ENCODE assay signal across 1 cellular context in genomic region chr15:65610871-65611718, GRCh38.
TF ChIP-seq lines count a peak whose summit lies in the region.

Gene INTS14 (minus strand): TSS chr15:65611131. CDS start chr15:65607380, 3,751 bp downstream.

TF ChIP-seq in K562, 482 proteins besides CTCF, POLR2A, EP300 and RAD21 (continued from another document and continues in another):
- TF ChIP-seq ZNF592 (IDR thresholded peaks at IDR 0.05) = peak; percentile 56; the same call in 1 of the 2 replicates
- TF ChIP-seq NR4A1 (CRISPR knock-in tag; IDR thresholded peaks at IDR 0.05) = no peak
- peak; percentile 71; the same call in 1 of the 2 replicates for TF ChIP-seq NR4A1 (tag; IDR thresholded peaks at IDR 0.05)
- peak; percentile 74 to 97; a peak in 3 of 4 replicates for TF ChIP-seq UBTF (IDR thresholded peaks at IDR 0.05; ENCODE audit: borderline replicate concordance in 1 of 2, low read depth in 2 of 2, low read length in 2 of 2)
- no peak for TF ChIP-seq ZNF133 (CRISPR knock-in tag; IDR thresholded peaks at IDR 0.05)
- TF ChIP-seq HDAC3 (IDR thresholded peaks at IDR 0.05; ENCODE audit: borderline replicate concordance, partially characterized antibody) = peak; percentile 62
- TF ChIP-seq ZNF24 (IDR thresholded peaks at IDR 0.05) = peak; percentile 64; the same call in 1 of the 2 replicates
- peak; percentile 6; the same call in 1 of the 2 replicates for TF ChIP-seq STAT5A (IDR thresholded peaks at IDR 0.05; ENCODE audit: borderline replicate concordance, low read length)
- peak; percentile 0; the same call in 1 of the 2 replicates for TF ChIP-seq ZNF395 (CRISPR knock-in tag; IDR thresholded peaks at IDR 0.05)
- no peak for TF ChIP-seq ZNF79 (CRISPR knock-in tag; IDR thresholded peaks at IDR 0.05; ENCODE audit: low read depth)
- TF ChIP-seq RFX1 (IDR thresholded peaks at IDR 0.05) = no peak
- TF ChIP-seq, protein P1, sequence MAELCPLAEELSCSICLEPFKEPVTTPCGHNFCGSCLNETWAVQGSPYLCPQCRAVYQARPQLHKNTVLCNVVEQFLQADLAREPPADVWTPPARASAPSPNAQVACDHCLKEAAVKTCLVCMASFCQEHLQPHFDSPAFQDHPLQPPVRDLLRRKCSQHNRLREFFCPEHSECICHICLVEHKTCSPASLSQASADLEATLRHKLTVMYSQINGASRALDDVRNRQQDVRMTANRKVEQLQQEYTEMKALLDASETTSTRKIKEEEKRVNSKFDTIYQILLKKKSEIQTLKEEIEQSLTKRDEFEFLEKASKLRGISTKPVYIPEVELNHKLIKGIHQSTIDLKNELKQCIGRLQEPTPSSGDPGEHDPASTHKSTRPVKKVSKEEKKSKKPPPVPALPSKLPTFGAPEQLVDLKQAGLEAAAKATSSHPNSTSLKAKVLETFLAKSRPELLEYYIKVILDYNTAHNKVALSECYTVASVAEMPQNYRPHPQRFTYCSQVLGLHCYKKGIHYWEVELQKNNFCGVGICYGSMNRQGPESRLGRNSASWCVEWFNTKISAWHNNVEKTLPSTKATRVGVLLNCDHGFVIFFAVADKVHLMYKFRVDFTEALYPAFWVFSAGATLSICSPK (IDR thresholded peaks at IDR 0.05; ENCODE audit: borderline replicate concordance) = peak; percentile 96; the same call in 1 of the 2 replicates
- TF ChIP-seq ZNF583 (CRISPR knock-in tag; IDR thresholded peaks at IDR 0.05) = no peak
- no peak for TF ChIP-seq ETS2 (tag; IDR thresholded peaks at IDR 0.05; ENCODE audit: borderline replicate concordance, poor library complexity, severe bottlenecking)
- TF ChIP-seq MAFK (IDR thresholded peaks at IDR 0.05; ENCODE audit: low read length) = peak; percentile 6; the same call in 1 of the 2 replicates
- no peak for TF ChIP-seq PRPF4 (IDR thresholded peaks at IDR 0.05; ENCODE audit: insufficient read depth, low read depth, low read length, poor library complexity, severe bottlenecking)
- no peak for TF ChIP-seq IRF9 (tag; IDR thresholded peaks at IDR 0.05)
- no peak for TF ChIP-seq ARID2 (IDR thresholded peaks at IDR 0.05)
- TF ChIP-seq, protein P2, sequence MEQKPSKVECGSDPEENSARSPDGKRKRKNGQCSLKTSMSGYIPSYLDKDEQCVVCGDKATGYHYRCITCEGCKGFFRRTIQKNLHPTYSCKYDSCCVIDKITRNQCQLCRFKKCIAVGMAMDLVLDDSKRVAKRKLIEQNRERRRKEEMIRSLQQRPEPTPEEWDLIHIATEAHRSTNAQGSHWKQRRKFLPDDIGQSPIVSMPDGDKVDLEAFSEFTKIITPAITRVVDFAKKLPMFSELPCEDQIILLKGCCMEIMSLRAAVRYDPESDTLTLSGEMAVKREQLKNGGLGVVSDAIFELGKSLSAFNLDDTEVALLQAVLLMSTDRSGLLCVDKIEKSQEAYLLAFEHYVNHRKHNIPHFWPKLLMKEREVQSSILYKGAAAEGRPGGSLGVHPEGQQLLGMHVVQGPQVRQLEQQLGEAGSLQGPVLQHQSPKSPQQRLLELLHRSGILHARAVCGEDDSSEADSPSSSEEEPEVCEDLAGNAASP (IDR thresholded peaks at IDR 0.05) = no peak
- no peak for TF ChIP-seq DLX4 (CRISPR knock-in tag; IDR thresholded peaks at IDR 0.05)
- TF ChIP-seq FOSL1 (tag; conservative IDR thresholded peaks at IDR 0.05) = peak; percentile 50; the same call in 1 of the 2 replicates
- TF ChIP-seq, protein P3, sequence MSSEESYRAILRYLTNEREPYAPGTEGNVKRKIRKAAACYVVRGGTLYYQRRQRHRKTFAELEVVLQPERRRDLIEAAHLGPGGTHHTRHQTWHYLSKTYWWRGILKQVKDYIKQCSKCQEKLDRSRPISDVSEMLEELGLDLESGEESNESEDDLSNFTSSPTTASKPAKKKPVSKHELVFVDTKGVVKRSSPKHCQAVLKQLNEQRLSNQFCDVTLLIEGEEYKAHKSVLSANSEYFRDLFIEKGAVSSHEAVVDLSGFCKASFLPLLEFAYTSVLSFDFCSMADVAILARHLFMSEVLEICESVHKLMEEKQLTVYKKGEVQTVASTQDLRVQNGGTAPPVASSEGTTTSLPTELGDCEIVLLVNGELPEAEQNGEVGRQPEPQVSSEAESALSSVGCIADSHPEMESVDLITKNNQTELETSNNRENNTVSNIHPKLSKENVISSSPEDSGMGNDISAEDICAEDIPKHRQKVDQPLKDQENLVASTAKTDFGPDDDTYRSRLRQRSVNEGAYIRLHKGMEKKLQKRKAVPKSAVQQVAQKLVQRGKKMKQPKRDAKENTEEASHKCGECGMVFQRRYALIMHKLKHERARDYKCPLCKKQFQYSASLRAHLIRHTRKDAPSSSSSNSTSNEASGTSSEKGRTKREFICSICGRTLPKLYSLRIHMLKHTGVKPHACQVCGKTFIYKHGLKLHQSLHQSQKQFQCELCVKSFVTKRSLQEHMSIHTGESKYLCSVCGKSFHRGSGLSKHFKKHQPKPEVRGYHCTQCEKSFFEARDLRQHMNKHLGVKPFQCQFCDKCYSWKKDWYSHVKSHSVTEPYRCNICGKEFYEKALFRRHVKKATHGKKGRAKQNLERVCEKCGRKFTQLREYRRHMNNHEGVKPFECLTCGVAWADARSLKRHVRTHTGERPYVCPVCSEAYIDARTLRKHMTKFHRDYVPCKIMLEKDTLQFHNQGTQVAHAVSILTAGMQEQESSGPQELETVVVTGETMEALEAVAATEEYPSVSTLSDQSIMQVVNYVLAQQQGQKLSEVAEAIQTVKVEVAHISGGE (CRISPR knock-in tag; IDR thresholded peaks at IDR 0.05) = peak; percentile 96 to 100 (median 99)
- TF ChIP-seq RB1 (IDR thresholded peaks at IDR 0.05; ENCODE audit: low read depth) = peak; percentile 99
- TF ChIP-seq ID3 (CRISPR knock-in tag; IDR thresholded peaks at IDR 0.05) = no peak
- TF ChIP-seq ID3 (tag; IDR thresholded peaks at IDR 0.05) = peak; percentile 90
- no peak for TF ChIP-seq RNF219 (CRISPR knock-in tag; IDR thresholded peaks at IDR 0.05)
- no peak for TF ChIP-seq NCOA6 (IDR thresholded peaks at IDR 0.05)
- peak; percentile 15; the same call in 1 of the 2 replicates for TF ChIP-seq HES1 (IDR thresholded peaks at IDR 0.05; ENCODE audit: low read depth)
- peak; percentile 31; the same call in 1 of the 2 replicates for TF ChIP-seq ILF3 (IDR thresholded peaks at IDR 0.05; ENCODE audit: borderline replicate concordance)
- TF ChIP-seq ZFPM2 (CRISPR knock-in tag; IDR thresholded peaks at IDR 0.05) = 0 out of 2 replicates have a peak, but pooled peaks have one; percentile 47
- TF ChIP-seq FUS (optimal IDR thresholded peaks at IDR 0.05; ENCODE audit: low read depth, low read length) = no peak
- TF ChIP-seq ZNF354B (CRISPR knock-in tag; IDR thresholded peaks at IDR 0.05) = no peak
- no peak for TF ChIP-seq ZNF274 (IDR thresholded peaks at IDR 0.05; ENCODE audit: borderline replicate concordance, low read depth, low read length)
- no peak for TF ChIP-seq LARP7 (IDR thresholded peaks at IDR 0.05)
- TF ChIP-seq BCL6 (CRISPR knock-in tag; IDR thresholded peaks at IDR 0.05) = no peak
- TF ChIP-seq SMC3 (conservative IDR thresholded peaks at IDR 0.05; ENCODE audit: insufficient read depth, low read depth, low read length) = peak; percentile 60
- TF ChIP-seq ZNF143 (CRISPR knock-in tag; IDR thresholded peaks at IDR 0.05) = peak; percentile 49; the same call in 1 of the 2 replicates
- TF ChIP-seq NONO (IDR thresholded peaks at IDR 0.05; ENCODE audit: low read depth in 2 of 2, low read length in 1 of 2) = peak; percentile 56 to 94
- peak; percentile 98 for TF ChIP-seq GABPB1 (CRISPR knock-in tag; IDR thresholded peaks at IDR 0.05)
